In the genomic region with DNA sequence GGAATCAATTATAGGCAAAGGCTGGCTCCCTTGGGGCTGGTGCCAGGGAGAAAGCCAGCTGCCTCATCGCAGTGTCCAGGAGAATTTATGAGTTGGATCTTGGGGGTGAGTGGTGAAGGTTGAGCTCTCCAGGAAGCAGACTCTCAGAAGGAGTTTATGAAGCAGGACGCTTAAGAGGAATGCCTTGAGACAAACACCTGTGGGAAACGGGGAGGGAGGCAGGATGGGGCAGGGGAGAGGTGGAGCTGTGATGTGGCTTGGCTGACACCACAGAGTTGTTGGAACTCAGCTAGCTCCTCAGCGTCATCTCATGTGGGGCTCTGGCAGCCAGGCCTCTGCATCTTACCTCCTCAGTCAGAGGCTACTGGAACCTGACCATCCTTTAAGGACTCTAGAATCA, we compare ENCODE assay signal across 23 cellular contexts.
DNase-seq lines count a peak whose midpoint lies in the region; TF ChIP-seq lines count a peak whose summit lies in the region.
"Had no signal": no experiment of that assay in that cellular context is flagged by ENCODE, and none has a peak within 500 bp of the region (broad histone marks: within the 10 kb centered on the region; RNA-seq: fewer than 3 reads in every experiment).

No MANE protein-coding gene starts in this region.

- peaks cover 45% of the 10 kb centered on the region for H3K4me1 Mint-ChIP-seq in nephron
- H3K4me1 Mint-ChIP-seq: B cell had no signal

- no peak for TF ChIP-seq CTCF in adrenal gland (IDR thresholded peaks at IDR 0.05)
- TF ChIP-seq CTCF in nephron (IDR thresholded peaks at IDR 0.05; ENCODE audit: unreplicated experiment in 3 of 3) = no peak
- no peak for TF ChIP-seq CTCF in thyroid gland (IDR thresholded peaks at IDR 0.05)

- no peaks in the 10 kb centered on the region for H3K27me3 ChIP-seq in adrenal gland
- H3K27me3 ChIP-seq in thyroid gland = no peaks in the 10 kb centered on the region

- H3K36me3 Mint-ChIP-seq in nephron (ENCODE audit: low read depth) = no peaks in the 10 kb centered on the region

- H3K9me3 ChIP-seq in adrenal gland (replicated peaks in 1 of 3) (no peaks in the 10 kb centered on the region), thyroid gland (no peaks in the 10 kb centered on the region)

- no peak for TF ChIP-seq POLR2A in adrenal gland (IDR thresholded peaks at IDR 0.05)
- no peak for TF ChIP-seq POLR2A in thyroid gland (IDR thresholded peaks at IDR 0.05)

- H3K36me3 ChIP-seq in adrenal gland (replicated peaks in 1 of 2) = no peaks in the 10 kb centered on the region
- no peaks in the 10 kb centered on the region for H3K36me3 ChIP-seq in thyroid gland

- 54 to 82% (median 65%) methylated on average over 4 of the region's 4 CpGs for WGBS in adrenal gland, 4 donors
- WGBS in thyroid gland, 2 donors = 43 to 65% methylated on average over 4 of the region's 4 CpGs

- no peak overlapping the region for H3K4me3 ChIP-seq in adrenal gland
- H3K4me3 ChIP-seq in thyroid gland (replicated peaks in 1 of 3) = no peak overlapping the region
- H3K4me3 ChIP-seq: GM23248 had no signal

- H3K4me3 Mint-ChIP-seq in nephron = no peak overlapping the region
- H3K4me3 Mint-ChIP-seq: B cell; CD4-positive, alpha-beta T cell had no signal

- peak; percentile 32 for DNase-seq in activated CD8-positive, alpha-beta memory T cell treated with anti-CD3 and anti-CD28 coated beads for 24 hours
- no peak for DNase-seq in activated CD8-positive, alpha-beta memory T cell treated with anti-CD3 and anti-CD28 coated beads, Interleukin-2, amount 50 U/mL, for 48 hours
- DNase-seq in adrenal gland (peak in 4 of 7 donors; percentile 34 to 53 (median 44)), thyroid gland (peak; percentile 35 to 47), EL (no peak), AG08396 (ENCODE audit: low spot score) (no peak), NCI-H510A (lab: John Stamatoyannopoulos, UW) (no peak)
- DNase-seq: CD4-positive, alpha-beta T cell; DMS153; HCEC 1CT; KBM-7; NCI-H1417; NCI-H187; NCI-H2227 treated with DMSO at 0.1 percent for 48 hours; NCI-H524; NCI-H82; OCI-M1; RPMI8226; SIG-M5 had no signal

- H3K4me1 ChIP-seq in adrenal gland (replicated peaks in 1 of 2) = peaks cover 15 to 29% of the 10 kb centered on the region in 2 donors
- peaks cover 0 to 21% of the 10 kb centered on the region in 2 donors for H3K4me1 ChIP-seq in thyroid gland

- intact Hi-C loops in adrenal gland (cut with DNase I) (no loop called here), thyroid gland (cut with DNase I) (no loop called here)

- H3K27ac Mint-ChIP-seq in nephron = peak overlapping the region in 2 of 3 experiments; percentile 55 to 63
- H3K27ac Mint-ChIP-seq: B cell; CD4-positive, alpha-beta T cell had no signal

- H3K27me3 Mint-ChIP-seq in nephron (ENCODE audit: low read depth) = no peaks in the 10 kb centered on the region

- peaks cover under 1% of the 10 kb centered on the region for H3K9me3 Mint-ChIP-seq in nephron
- H3K9me3 Mint-ChIP-seq: CD4-positive, alpha-beta T cell had no signal

- H3K27ac ChIP-seq in adrenal gland = no peak overlapping the region
- no peak overlapping the region for H3K27ac ChIP-seq in thyroid gland
- H3K27ac ChIP-seq: 22Rv1, GM23248 had no signal

Comparison
In these comparisons a context has a peak if more than half of its experiments do, and no peak if none do; other contexts are left out.
1. DNase-seq: peak in activated CD8-positive, alpha-beta memory T cell treated with anti-CD3 and anti-CD28 coated beads for 24 hours (single experiment), adrenal gland (4 of 7) and thyroid gland (2 of 2); none in activated CD8-positive, alpha-beta memory T cell treated with anti-CD3 and anti-CD28 coated beads, Interleukin-2, amount 50 U/mL, for 48 hours (single experiment), EL (single experiment), AG08396 (single experiment) and NCI-H510A (single experiment).